In genomic region chr11:128686045-128686741, GRCh38 we compare ENCODE assay signal across 9 cellular contexts. TPM values are rescaled to one million over a fixed set of nuclear protein-coding genes. Genes with fewer than 3 reads are reported as not detected.
DNase-seq lines count a peak whose midpoint lies in the region; ATAC-seq, FAIRE-seq and TF ChIP-seq lines count a peak whose summit lies in the region.
"Had no signal": no experiment of that assay in that cellular context is flagged by ENCODE, and none has a peak within 500 bp of the region (broad histone marks: within the 10 kb centered on the region; RNA-seq: fewer than 3 reads in every experiment).

No MANE protein-coding gene starts in this region.

- CTCF ChIA-PET in A673 (lab: Charles Lee): interaction anchor here (0.6 kb wide), 2 partner anchors 105 to 570 kb away, joined by 3 read pairs; no protein-coding TSS in a partner anchor

- no peak overlapping the region for H2AFZ ChIP-seq in keratinocyte (ENCODE audit: control insufficient read depth, low read length)

- peak overlapping the region; percentile 72 for H3K4me3 Mint-ChIP-seq in type B pancreatic cell

- no TSS peak for BruUV-seq in A673 (replicated peaks; lab: Mats Ljungman, UMichigan)

- dilution Hi-C loops in keratinocyte (cut with MboI; ENCODE audit: extremely low pct_ligation_motif_present, low sequenced_read_pairs): no loop called here

- ATAC-seq in heart right ventricle (no peak), left cardiac atrium (no peak), HG02610 (IDR thresholded peaks at IDR 0.05; ENCODE audit: unreplicated experiment) (no peak)

- TF ChIP-seq CTCF in heart right ventricle (IDR thresholded peaks at IDR 0.05) (no peak), WI38 (IDR thresholded peaks at IDR 0.05; ENCODE audit: low read depth, low read length) (no peak), keratinocyte (optimal IDR thresholded peaks at IDR 0.05 in 1 of 3, IDR thresholded peaks at IDR 0.05 in 1 of 3, conservative IDR thresholded peaks at IDR 0.05 in 1 of 3; ENCODE audit: extremely low read depth in 1 of 3, insufficient read depth in 2 of 3, low read length in 3 of 3) (no peak), type B pancreatic cell (conservative IDR thresholded peaks at IDR 0.05) (no peak), A673 (conservative IDR thresholded peaks at IDR 0.05; ENCODE audit: low read depth, low read length) (no peak)

- intact Hi-C loops in heart right ventricle (cut with DNase I) (no loop called here), left cardiac atrium (cut with DNase I) (no loop called here), A673 (cut with micrococcal nuclease; ENCODE audit: unreplicated experiment) (no loop called here)

- no peak for FAIRE-seq in keratinocyte (lab: Jason Lieb, UNC)

- H3K4me1 ChIP-seq in heart right ventricle: peaks cover 15 to 60% (median 50%) of the 10 kb centered on the region in 9 donors
- H3K4me1 ChIP-seq in keratinocyte (ENCODE audit: control insufficient read depth, extremely low read depth, insufficient read depth, low read length): peaks cover 11% of the 10 kb centered on the region
- no peaks in the 10 kb centered on the region for H3K4me1 ChIP-seq in A673 (ENCODE audit: insufficient read depth, low read length, poor library complexity, severe bottlenecking)

- 28 to 34% methylated on average over 32 of the region's 32 CpGs for WGBS in heart right ventricle, 2 donors

- H3K36me3 ChIP-seq in heart right ventricle (no peaks in the 10 kb centered on the region), keratinocyte (ENCODE audit: control insufficient read depth in 2 of 2, extremely low read depth in 1 of 2, insufficient read depth in 2 of 2, low read length in 2 of 2) (no peaks in the 10 kb centered on the region), A673 (ENCODE audit: insufficient read depth, low read length, poor library complexity, severe bottlenecking) (no peaks in the 10 kb centered on the region)

- H3K36me3 Mint-ChIP-seq in type B pancreatic cell: no peaks in the 10 kb centered on the region

- no peak overlapping the region for H3K27ac ChIP-seq in heart right ventricle
- no peak overlapping the region for H3K27ac ChIP-seq in keratinocyte (ENCODE audit: control insufficient read depth, insufficient read depth, low read length)
- no peak overlapping the region for H3K27ac ChIP-seq in A673 (ENCODE audit: low read depth, low read length, poor library complexity, severe bottlenecking)
- H3K27ac ChIP-seq: epithelial cell of prostate had no signal

- peaks cover 9% of the 10 kb centered on the region for H3K9me3 Mint-ChIP-seq in type B pancreatic cell

- peaks cover 95% of the 10 kb centered on the region for H3K27me3 Mint-ChIP-seq in type B pancreatic cell

- POLR2A ChIA-PET in A673 (lab: Charles Lee; ENCODE audit: low non-redundant PET): no interaction called here

- no peak overlapping the region for H3K9ac ChIP-seq in keratinocyte (ENCODE audit: control insufficient read depth, extremely low read depth, insufficient read depth, low read length)

- no peaks in the 10 kb centered on the region for H3K9me3 ChIP-seq in heart right ventricle
- no peaks in the 10 kb centered on the region for H3K9me3 ChIP-seq in keratinocyte (ENCODE audit: control insufficient read depth, low read depth, low read length)
- no peaks in the 10 kb centered on the region for H3K9me3 ChIP-seq in A673 (ENCODE audit: low read depth, low read length, poor library complexity, severe bottlenecking)

- DNase-seq in heart right ventricle (no peak), left cardiac atrium (no peak), keratinocyte (ENCODE audit: low read depth, low spot score) (no peak), type B pancreatic cell (ENCODE audit: extremely low spot score, unreplicated experiment) (no peak), A673 (ENCODE audit: low spot score) (no peak)
- no peak for DNase-seq in stimulated activated CD4-positive, alpha-beta T cell treated with anti-CD3 and anti-CD28 coated beads, Interleukin-4, amount 100 ng/mL, for 1 hour

- H3K27me3 ChIP-seq in heart right ventricle (peaks cover 16 to 66% (median 57%) of the 10 kb centered on the region in 7 donors), keratinocyte (ENCODE audit: control insufficient read depth, extremely low read depth, insufficient read depth, low read length) (peaks cover 89% of the 10 kb centered on the region), A673 (replicated peaks; ENCODE audit: insufficient read depth, low read depth, low read length, poor library complexity) (peaks cover 95% of the 10 kb centered on the region)

- peak overlapping the region; percentile 33 for H3K4me2 ChIP-seq in keratinocyte (ENCODE audit: control insufficient read depth, extremely low read depth, insufficient read depth, low read depth, low read length)

- H3K4me1 Mint-ChIP-seq in type B pancreatic cell (ENCODE audit: unreplicated experiment): peaks cover 39% of the 10 kb centered on the region

- H3K9me1 ChIP-seq in keratinocyte (ENCODE audit: control insufficient read depth, extremely low read depth, insufficient read depth, low read length): no peaks in the 10 kb centered on the region

- no peaks in the 10 kb centered on the region for H3K79me2 ChIP-seq in keratinocyte (ENCODE audit: control insufficient read depth, insufficient read depth, low read length)

- H3K27ac Mint-ChIP-seq in type B pancreatic cell: no peak overlapping the region

- H3K4me3 ChIP-seq in heart right ventricle: peak overlapping the region in 9 of 10 donors; percentile 4 to 56 (median 53)
- 0 out of 2 replicates have a peak overlapping the region, but pooled peaks have one; percentile 48 for H3K4me3 ChIP-seq in WI38 (ENCODE audit: low read depth, low read length)
- peak overlapping the region in 1 of 3 experiments; percentile 56 for H3K4me3 ChIP-seq in keratinocyte (ENCODE audit: control insufficient read depth in 2 of 3, extremely low read depth in 1 of 3, insufficient read depth in 2 of 3, low read depth in 1 of 3, low read length in 3 of 3)
- H3K4me3 ChIP-seq in A673 (ENCODE audit: low read depth, low read length, poor library complexity, severe bottlenecking): no peak overlapping the region

- no peaks in the 10 kb centered on the region for H4K20me1 ChIP-seq in keratinocyte (ENCODE audit: control insufficient read depth, extremely low read depth, insufficient read depth, low read length)

RNA-seq across cellular contexts. Expression of gene FLI1, which starts 7.7 kb away (rescaled TPM):
- total RNA-seq in heart right ventricle (10 to 100 TPM; 11.7 to 33.3 (median 17.2) TPM), left cardiac atrium (10 to 100 TPM; 22.1 to 27.9 TPM), type B pancreatic cell (ENCODE audit: low replicate concordance) (2.4 and 20.2 TPM in 2 replicates), A673 (2021) (51.9 and 56.1 TPM in 2 replicates)
- polyA plus RNA-seq in heart right ventricle (10 to 100 TPM; 11.4 to 12.1 TPM), keratinocyte (1.1 to 2.2 TPM (median 1.1 TPM) in 3 replicates)
- polyA plus RNA-seq in keratinocyte (2011; ENCODE audit: low read depth): not detected
- polyA plus RNA-seq in keratinocyte (2011; cell fraction: cytosol; rRNA removed): 0.87 and 1.0 TPM in 2 replicates
- 0.83 and 1.0 TPM in 2 replicates for polyA plus RNA-seq in keratinocyte (2011; cell fraction: nucleus; rRNA removed)
- 0.17 and 0.80 TPM in 2 replicates for polyA plus RNA-seq in keratinocyte (2012; ENCODE audit: low replicate concordance)
- polyA minus RNA-seq in keratinocyte: 3.4 to 10.6 TPM (median 5.3 TPM) in 3 replicates
- polyA minus RNA-seq in keratinocyte (2011; cell fraction: cytosol; rRNA and poly(A)+ RNA removed): 7.3 TPM
- polyA minus RNA-seq in keratinocyte (2011; cell fraction: nucleus; rRNA and poly(A)+ RNA removed): 0.53 and 1.8 TPM in 2 replicates
